ENCODE assay signal across 8 cellular contexts in genomic region chr19:1401138-1401888, GRCh38. TPM values are rescaled to one million over a fixed set of nuclear protein-coding genes. Genes with fewer than 3 reads are reported as not detected.
DNase-seq lines count a peak whose midpoint lies in the region; ATAC-seq and TF ChIP-seq lines count a peak whose summit lies in the region.

Gene GAMT (minus strand): TSS chr19:1401542. CDS start chr19:1401476, 66 bp downstream.

- H3K14ac ChIP-seq in neuronal stem cell (ENCODE audit: low read length), result peak within 1 kb of the TSS; percentile 90

- H3K27ac ChIP-seq in neuronal stem cell (replicated peaks; ENCODE audit: low read length), result no peak within 1 kb of the TSS
- peak within 1 kb of the TSS in 2 of 4 donors; percentile 9 to 43 for H3K27ac ChIP-seq in upper lobe of left lung

- peak within 1 kb of the TSS; percentile 98 for H2BK15ac ChIP-seq in neuronal stem cell (ENCODE audit: low read length)

- peak within 1 kb of the TSS; percentile 96 for H2BK12ac ChIP-seq in neuronal stem cell (ENCODE audit: low read length)

- WGBS in neuronal stem cell (ENCODE audit: extremely low coverage in 2 of 2, insufficient read length in 2 of 2, insufficient replicate concordance in 1 of 2), 2 donors, result no CpG with 5 or more reads among the region's 87 CpGs
- WGBS in upper lobe of left lung, 2 donors, result 0 to 2% methylated on average over 8 to 16 of the region's 87 CpGs

- peaks cover 5% of the 10 kb centered on the region for H3K4me1 Mint-ChIP-seq in activated T-helper 2 cell treated with anti-CD3 and anti-CD28 coated beads, Interferon-gamma antibody, Interleukin-2, Interleukin-4, amounts not matched to agents 10 μg/mL and 5 μg/mL and 100 μg/mL, durations not matched to agents 14 hours and 24 hours and 36 hours (ENCODE audit: low read depth)

- intact Hi-C loops in activated T-helper 2 cell treated with anti-CD3 and anti-CD28 coated beads, Interferon-gamma antibody, Interleukin-2, Interleukin-4, amounts not matched to agents 10 μg/mL and 5 μg/mL and 100 μg/mL, durations not matched to agents 14 hours and 24 hours and 36 hours (cut with micrococcal nuclease), result loop anchor here (10.0 kb wide), 2 partner anchors 127 to 157 kb away; partner anchors contain the start of genes ATP5F1D, FAM174C and MIDN

- peak; percentile 21 for TF ChIP-seq CTCF in fibroblast of the aortic adventitia (IDR thresholded peaks at IDR 0.05; ENCODE audit: insufficient read depth, low read length)
- peak; percentile 43 to 60 (median 45) for TF ChIP-seq CTCF in upper lobe of left lung (IDR thresholded peaks at IDR 0.05)

- peak within 1 kb of the TSS; percentile 75 for H2BK5ac ChIP-seq in neuronal stem cell (ENCODE audit: low read length)

- H3K4me3 ChIP-seq in fibroblast of the aortic adventitia (ENCODE audit: low read depth, low read length), result peak within 1 kb of the TSS; percentile 75
- peak within 1 kb of the TSS; percentile 74 to 94 for H3K4me3 ChIP-seq in neuronal stem cell (ENCODE audit: low read length in 2 of 2)
- peak within 1 kb of the TSS; percentile 54 to 66 (median 61) for H3K4me3 ChIP-seq in upper lobe of left lung

- H3K23ac ChIP-seq in neuronal stem cell (ENCODE audit: low read depth, low read length, poor library complexity), result peak within 1 kb of the TSS; percentile 97

- peak within 1 kb of the TSS; percentile 74 for H4K91ac ChIP-seq in neuronal stem cell (ENCODE audit: low read depth, low read length, poor library complexity)

- peak within 1 kb of the TSS; percentile 89 for H2AFZ ChIP-seq in neuronal stem cell (ENCODE audit: low read length)

- peak within 1 kb of the TSS; percentile 66 for H3K4me3 Mint-ChIP-seq in activated T-helper 2 cell treated with anti-CD3 and anti-CD28 coated beads, Interferon-gamma antibody, Interleukin-2, Interleukin-4, amounts not matched to agents 10 μg/mL and 5 μg/mL and 100 μg/mL, durations not matched to agents 14 hours and 24 hours and 36 hours (ENCODE audit: low read depth)

- no peak within 1 kb of the TSS for H4K8ac ChIP-seq in neuronal stem cell (ENCODE audit: low read depth, low read length)

- peak in 1 of 4 donors; percentile 28 for TF ChIP-seq POLR2A in upper lobe of left lung (IDR thresholded peaks at IDR 0.05)

- DNase-seq in NCI-H1694 treated with DMSO at 0.1 percent for 48 hours (lab: John Stamatoyannopoulos, UW) (peak; percentile 9), NCI-H1694 (lab: John Stamatoyannopoulos, UW) (no peak), NCI-H446 treated with DMSO at 0.1 percent for 48 hours (lab: John Stamatoyannopoulos, UW) (peak; percentile 36), fibroblast of the aortic adventitia (ENCODE audit: low read depth) (no peak), neuronal stem cell (ENCODE audit: low spot score) (peak; percentile 46), upper lobe of left lung (peak in 1 of 2 donors; percentile 92), GF-D8 (lab: John Stamatoyannopoulos, UW) (no peak)
- DNase-seq in activated T-helper 2 cell treated with anti-CD3 and anti-CD28 coated beads, Interferon-gamma antibody, Interleukin-2, Interleukin-4, amounts not matched to agents 10 μg/mL and 5 μg/mL and 100 μg/mL, durations not matched to agents 14 hours and 24 hours and 36 hours (ENCODE audit: low spot score), result peak; percentile 45

- no peak within 1 kb of the TSS for H3K4ac ChIP-seq in neuronal stem cell (ENCODE audit: low read length)

- no peak within 1 kb of the TSS for H3K27ac Mint-ChIP-seq in activated T-helper 2 cell treated with anti-CD3 and anti-CD28 coated beads, Interferon-gamma antibody, Interleukin-2, Interleukin-4, amounts not matched to agents 10 μg/mL and 5 μg/mL and 100 μg/mL, durations not matched to agents 14 hours and 24 hours and 36 hours

- H3K36me3 ChIP-seq in neuronal stem cell (replicated peaks in 1 of 2; ENCODE audit: control insufficient read depth in 2 of 2, insufficient read depth in 2 of 2, low read length in 2 of 2) (peaks cover 4 to 17% of the 10 kb centered on the region in 2 donors), upper lobe of left lung (no peaks in the 10 kb centered on the region)

- peak within 1 kb of the TSS; percentile 99 for H2AK5ac ChIP-seq in neuronal stem cell (ENCODE audit: low read depth, low read length)

- no peaks in the 10 kb centered on the region for H3K36me3 Mint-ChIP-seq in activated T-helper 2 cell treated with anti-CD3 and anti-CD28 coated beads, Interferon-gamma antibody, Interleukin-2, Interleukin-4, amounts not matched to agents 10 μg/mL and 5 μg/mL and 100 μg/mL, durations not matched to agents 14 hours and 24 hours and 36 hours (ENCODE audit: low read depth)

- no peaks in the 10 kb centered on the region for H3K9me3 Mint-ChIP-seq in activated T-helper 2 cell treated with anti-CD3 and anti-CD28 coated beads, Interferon-gamma antibody, Interleukin-2, Interleukin-4, amounts not matched to agents 10 μg/mL and 5 μg/mL and 100 μg/mL, durations not matched to agents 14 hours and 24 hours and 36 hours

- H3K79me1 ChIP-seq in neuronal stem cell (ENCODE audit: low read depth, low read length), result peaks cover 21% of the 10 kb centered on the region

- H3K9ac ChIP-seq in neuronal stem cell (ENCODE audit: low read depth, low read length, poor library complexity), result peak within 1 kb of the TSS; percentile 96

- H3K9me3 ChIP-seq in neuronal stem cell (replicated peaks in 1 of 2; ENCODE audit: control insufficient read depth in 2 of 2, insufficient read depth in 1 of 2, low read depth in 1 of 2, low read length in 2 of 2) (no peaks in the 10 kb centered on the region), upper lobe of left lung (no peaks in the 10 kb centered on the region)

- H2BK120ac ChIP-seq in neuronal stem cell (ENCODE audit: low read depth, low read length), result no peak within 1 kb of the TSS

- H3K4me1 ChIP-seq in neuronal stem cell (ENCODE audit: control insufficient read depth in 2 of 2, insufficient read depth in 1 of 2, low read depth in 1 of 2, low read length in 2 of 2), result peaks cover 3 to 4% of the 10 kb centered on the region in 2 donors
- H3K4me1 ChIP-seq in upper lobe of left lung, result peaks cover 17 to 41% (median 26%) of the 10 kb centered on the region in 4 donors

- no peak for TF ChIP-seq EP300 in upper lobe of left lung (IDR thresholded peaks at IDR 0.05)

- H3K18ac ChIP-seq in neuronal stem cell (ENCODE audit: low read length), result peak within 1 kb of the TSS; percentile 95

- H3K4me2 ChIP-seq in neuronal stem cell (ENCODE audit: insufficient read depth, low read length, poor library complexity, severe bottlenecking), result peak within 1 kb of the TSS; percentile 89

- ATAC-seq in upper lobe of left lung (ENCODE audit: low FRiP score in 2 of 2), result peak in 1 of 2 donors; percentile 84

- H3K27me3 Mint-ChIP-seq in activated T-helper 2 cell treated with anti-CD3 and anti-CD28 coated beads, Interferon-gamma antibody, Interleukin-2, Interleukin-4, amounts not matched to agents 10 μg/mL and 5 μg/mL and 100 μg/mL, durations not matched to agents 14 hours and 24 hours and 36 hours (ENCODE audit: low read depth), result peaks cover 2% of the 10 kb centered on the region

- H3K27me3 ChIP-seq in neuronal stem cell (ENCODE audit: control insufficient read depth in 3 of 3, insufficient read depth in 3 of 3, low read depth in 1 of 3, low read length in 3 of 3), result no peaks in the 10 kb centered on the region
- peaks cover 0 to 16% (median 6%) of the 10 kb centered on the region in 4 donors for H3K27me3 ChIP-seq in upper lobe of left lung

RNA-seq across cellular contexts. Expression of gene GAMT, which starts in this region (rescaled TPM):
- total RNA-seq in activated T-helper 2 cell treated with anti-CD3 and anti-CD28 coated beads, Interferon-gamma antibody, Interleukin-2, Interleukin-4, amounts not matched to agents 10 μg/mL and 5 μg/mL and 100 μg/mL, durations not matched to agents 14 hours and 24 hours and 36 hours, result 30.6 and 33.9 TPM in 2 replicates
- 8.8 and 40.6 TPM in 2 replicates for total RNA-seq in fibroblast of the aortic adventitia (ENCODE audit: low replicate concordance)
- 41.6 TPM for polyA plus RNA-seq in neuronal stem cell (2013, experiment 1 of 2)
- 42.6 TPM for polyA plus RNA-seq in neuronal stem cell (2013, experiment 2 of 2)
- 10 to 100 TPM in 2 of 6 donors, 1 to 10 TPM in 4; 4.0 to 12.1 (median 8.1) TPM for total RNA-seq in upper lobe of left lung

Comparison
In these comparisons a context has a peak if more than half of its experiments do, and no peak if none do; other contexts are left out.
1. DNase-seq: peak in NCI-H1694 treated with DMSO at 0.1 percent for 48 hours (single experiment), NCI-H446 treated with DMSO at 0.1 percent for 48 hours (single experiment), activated T-helper 2 cell treated with anti-CD3 and anti-CD28 coated beads, Interferon-gamma antibody, Interleukin-2, Interleukin-4, amounts not matched to agents 10 μg/mL and 5 μg/mL and 100 μg/mL, durations not matched to agents 14 hours and 24 hours and 36 hours (single experiment) and neuronal stem cell (single experiment); none in NCI-H1694 (single experiment), fibroblast of the aortic adventitia (single experiment) and GF-D8 (single experiment).
2. Peak in every context shown above with its lines, with median percentiles within 50 percentile points of each other: H3K4me3 ChIP-seq.